Comparison of ENCODE assay signal across 13 cellular contexts in the genomic region with DNA sequence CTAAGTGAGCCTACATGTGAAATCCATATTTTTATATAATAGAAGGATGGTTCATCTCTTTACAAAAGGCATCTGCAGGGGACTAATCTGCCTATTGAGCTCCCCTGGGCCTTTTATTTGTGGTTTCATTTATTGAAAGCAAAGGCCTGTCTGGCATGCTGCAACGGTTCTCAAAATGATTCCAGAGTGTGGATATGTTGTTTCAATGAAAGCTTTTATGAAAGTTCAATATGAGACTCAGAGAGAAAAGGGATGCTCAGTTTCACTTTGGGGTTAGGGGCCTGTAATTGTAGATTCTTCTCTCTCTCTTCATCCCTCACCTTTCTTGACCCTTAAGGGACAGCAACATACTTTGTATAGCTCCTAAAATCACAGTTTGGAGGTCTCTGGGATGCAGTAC.
DNase-seq lines count a peak whose midpoint lies in the region; ATAC-seq and TF ChIP-seq lines count a peak whose summit lies in the region.
"Had no signal": no experiment of that assay in that cellular context is flagged by ENCODE, and none has a peak within 500 bp of the region (broad histone marks: within the 10 kb centered on the region; RNA-seq: fewer than 3 reads in every experiment).

No MANE protein-coding gene starts in this region.

- no peak for DNase-seq in CD4-positive, alpha-beta memory T cell
- DNase-seq in NCI-H69 (lab: John Stamatoyannopoulos, UW) (peak; percentile 10), NCI-H1105 treated with DMSO at 0.1 percent for 48 hours (lab: John Stamatoyannopoulos, UW) (no peak), SW 1271 (lab: John Stamatoyannopoulos, UW) (no peak), adrenal gland (no peak)
- DNase-seq: GM23248, mesenchymal stem cell, NCI-H1417 treated with DMSO at 0.1 percent for 48 hours, stomach had no signal

- no peak for TF ChIP-seq POLR2A in adrenal gland (IDR thresholded peaks at IDR 0.05)

- no peak for TF ChIP-seq CTCF in adrenal gland (IDR thresholded peaks at IDR 0.05)

- POLR2A ChIA-PET in CD4-positive, alpha-beta memory T cell (lab: Charles Lee; ENCODE audit: partially characterized antibody), result interaction anchor here (0.7 kb wide), 1 partner anchor 17 kb away, joined by 3 read pairs; no protein-coding TSS in a partner anchor

- H3K27me3 Mint-ChIP-seq in CD4-positive, alpha-beta memory T cell, result no peaks in the 10 kb centered on the region

- WGBS in adrenal gland, 4 donors, result 43 to 80% (median 60%) methylated on average over 1 of the region's 1 CpG

- no peak overlapping the region for H3K27ac ChIP-seq in CD4-positive, alpha-beta memory T cell (ENCODE audit: low read depth, low read length)
- H3K27ac ChIP-seq in adrenal gland, result no peak overlapping the region
- H3K27ac ChIP-seq: GM23248, stomach had no signal

- no peak overlapping the region for H3K4me3 ChIP-seq in CD4-positive, alpha-beta memory T cell (ENCODE audit: low read length in 2 of 2)
- H3K4me3 ChIP-seq in adrenal gland, result no peak overlapping the region
- H3K4me3 ChIP-seq: GM23248, stomach had no signal

- ATAC-seq in GM18868 (IDR thresholded peaks at IDR 0.05; ENCODE audit: unreplicated experiment) (peak; percentile 22), HG02884 (IDR thresholded peaks at IDR 0.05; ENCODE audit: unreplicated experiment) (peak; percentile 38)
- ATAC-seq: Right ventricle myocardium inferior, sciatic nerve had no signal

- CTCF ChIA-PET in CD4-positive, alpha-beta memory T cell (lab: Charles Lee; ENCODE audit: partially characterized antibody), result interaction anchor here (0.6 to 1.0 kb wide), 2 partner anchors 346 to 505 kb away, joined by 3 to 4 read pairs; no protein-coding TSS in a partner anchor

- intact Hi-C loops in CD4-positive, alpha-beta memory T cell (cut with micrococcal nuclease), result no loop called here
- intact Hi-C loops in adrenal gland (cut with DNase I), result no loop called here

- H3K27ac Mint-ChIP-seq in CD4-positive, alpha-beta memory T cell, result peak overlapping the region in 5 of 7 donors; percentile 48 to 85 (median 65)

- H3K36me3 ChIP-seq in CD4-positive, alpha-beta memory T cell (ENCODE audit: insufficient read depth, low read length), result no peaks in the 10 kb centered on the region
- no peaks in the 10 kb centered on the region for H3K36me3 ChIP-seq in adrenal gland (replicated peaks in 1 of 2)
- H3K36me3 ChIP-seq: stomach had no signal

- H3K4me1 Mint-ChIP-seq in CD4-positive, alpha-beta memory T cell, result peaks cover 27 to 56% (median 37%) of the 10 kb centered on the region in 4 donors

- H3K4me3 Mint-ChIP-seq in CD4-positive, alpha-beta memory T cell, result peak overlapping the region in 6 of 8 donors; percentile 22 to 78 (median 59)

- H3K27me3 ChIP-seq in CD4-positive, alpha-beta memory T cell (ENCODE audit: insufficient read depth, low read length), result no peaks in the 10 kb centered on the region
- peaks cover 15% of the 10 kb centered on the region for H3K27me3 ChIP-seq in adrenal gland
- H3K27me3 ChIP-seq: stomach had no signal

- peaks cover 38% of the 10 kb centered on the region for H3K4me1 ChIP-seq in CD4-positive, alpha-beta memory T cell (ENCODE audit: insufficient read depth, low read length)
- H3K4me1 ChIP-seq in adrenal gland (replicated peaks in 1 of 2), result no peaks in the 10 kb centered on the region
- H3K4me1 ChIP-seq: stomach had no signal

- peaks cover 0 to under 1% (median 0%) of the 10 kb centered on the region in 8 donors for H3K9me3 Mint-ChIP-seq in CD4-positive, alpha-beta memory T cell

- no peaks in the 10 kb centered on the region for H3K9me3 ChIP-seq in CD4-positive, alpha-beta memory T cell (ENCODE audit: control insufficient read depth in 1 of 2, low read length in 2 of 2)
- H3K9me3 ChIP-seq in adrenal gland (replicated peaks in 1 of 3), result no peaks in the 10 kb centered on the region
- H3K9me3 ChIP-seq: stomach had no signal

- H3K36me3 Mint-ChIP-seq in CD4-positive, alpha-beta memory T cell, result no peaks in the 10 kb centered on the region
